In genomic region chr7:115475774-115476407, GRCh38 we compare ENCODE assay signal across 8 cellular contexts.
A peak's percentile ranks its signal among the peaks of the same experiment; 100 is the strongest.
DNase-seq lines count a peak whose midpoint lies in the region; ATAC-seq, FAIRE-seq and TF ChIP-seq lines count a peak whose summit lies in the region.

No MANE protein-coding gene starts in this region.

- H3K9me3 Mint-ChIP-seq in activated CD4-positive, alpha-beta memory T cell treated with anti-CD3 and anti-CD28 coated beads, Interleukin-2, amount 10 ng/mL, durations not matched to agents 7 days and 5 days, result no peaks in the 10 kb centered on the region
- peaks cover 0 to 5% (median 0%) of the 10 kb centered on the region in 11 donors for H3K9me3 Mint-ChIP-seq in naive thymus-derived CD4-positive, alpha-beta T cell

- H3K79me2 ChIP-seq in DOHH2 (ENCODE audit: control insufficient read depth, low read length) (no peaks in the 10 kb centered on the region), OCI-LY7 (ENCODE audit: insufficient read depth, low read depth, low read length) (no peaks in the 10 kb centered on the region)

- H3K4me3 Mint-ChIP-seq in activated CD4-positive, alpha-beta memory T cell treated with anti-CD3 and anti-CD28 coated beads, Interleukin-2, amount 10 ng/mL, durations not matched to agents 7 days and 5 days, result no peak overlapping the region
- H3K4me3 Mint-ChIP-seq in naive thymus-derived CD4-positive, alpha-beta T cell, result peak overlapping the region in 2 of 10 donors; percentile 28 to 29

- POLR2A ChIA-PET in activated CD4-positive, alpha-beta memory T cell treated with anti-CD3 and anti-CD28 coated beads, Interleukin-2, amount 10 ng/mL, durations not matched to agents 7 days and 5 days (lab: Charles Lee), result interaction anchor here (0.6 kb wide), 1 partner anchor 433 kb away, joined by 3 read pairs; no protein-coding TSS in a partner anchor
- POLR2A ChIA-PET in naive thymus-derived CD4-positive, alpha-beta T cell (lab: Charles Lee), result no interaction called here
- POLR2A ChIA-PET in OCI-LY7 (lab: Charles Lee), result no interaction called here

- H3K9me2 ChIP-seq in DOHH2 (replicated peaks; ENCODE audit: control insufficient read depth, low read length) (no peaks in the 10 kb centered on the region), OCI-LY7 (ENCODE audit: insufficient read depth, low read length) (no peaks in the 10 kb centered on the region)

- TF ChIP-seq CTCF in DOHH2 (IDR thresholded peaks at IDR 0.05; ENCODE audit: low read depth, low read length, poor library complexity, severe bottlenecking) (peak; percentile 46), OCI-LY7 (conservative IDR thresholded peaks at IDR 0.05; ENCODE audit: low read length) (no peak)

- peak; percentile 48 for ATAC-seq in HG03432 (IDR thresholded peaks at IDR 0.05; ENCODE audit: unreplicated experiment)
- peak; percentile 46 for ATAC-seq in naive thymus-derived CD4-positive, alpha-beta T cell

- no peak overlapping the region for H2AFZ ChIP-seq in OCI-LY7 (ENCODE audit: low read length)

- no peaks in the 10 kb centered on the region for H3K36me3 Mint-ChIP-seq in activated CD4-positive, alpha-beta memory T cell treated with anti-CD3 and anti-CD28 coated beads, Interleukin-2, amount 10 ng/mL, durations not matched to agents 7 days and 5 days (ENCODE audit: low read depth)
- H3K36me3 Mint-ChIP-seq in naive thymus-derived CD4-positive, alpha-beta T cell, result peaks cover 0 to 4% (median 0%) of the 10 kb centered on the region in 5 donors

- intact Hi-C loops in naive thymus-derived CD4-positive, alpha-beta T cell (cut with micrococcal nuclease), result loop anchor here (1.0 to 2.0 kb wide), 2 partner anchors 611 kb away; no protein-coding TSS in a partner anchor
- intact Hi-C loops in OCI-LY7 (cut with micrococcal nuclease; ENCODE audit: unreplicated experiment), result no loop called here

- peaks cover 26% of the 10 kb centered on the region for H3K27me3 Mint-ChIP-seq in activated CD4-positive, alpha-beta memory T cell treated with anti-CD3 and anti-CD28 coated beads, Interleukin-2, amount 10 ng/mL, durations not matched to agents 7 days and 5 days
- H3K27me3 Mint-ChIP-seq in naive thymus-derived CD4-positive, alpha-beta T cell, result peaks cover 34 to 55% (median 43%) of the 10 kb centered on the region in 5 donors

- H4K20me1 ChIP-seq in DOHH2 (ENCODE audit: control insufficient read depth, insufficient read depth, low read depth, low read length) (no peaks in the 10 kb centered on the region), OCI-LY7 (ENCODE audit: insufficient read depth, low read length) (no peaks in the 10 kb centered on the region)

- FAIRE-seq in GM12891 (lab: Jason Lieb, UNC), result no peak

- H3K9me3 ChIP-seq in DOHH2 (ENCODE audit: control insufficient read depth, insufficient read depth, low read length) (no peaks in the 10 kb centered on the region), OCI-LY7 (ENCODE audit: low read length) (no peaks in the 10 kb centered on the region)
- no peaks in the 10 kb centered on the region for H3K9me3 ChIP-seq in naive thymus-derived CD4-positive, alpha-beta T cell (ENCODE audit: control insufficient read depth in 2 of 3, low read length in 3 of 3)

- no peak for TF ChIP-seq POLR2A in GM12891 (IDR thresholded peaks at IDR 0.05; ENCODE audit: low read depth, low read length)

- no peaks in the 10 kb centered on the region for H3F3A ChIP-seq in DOHH2 (ENCODE audit: control insufficient read depth, insufficient read depth)

- peaks cover 29% of the 10 kb centered on the region for H3K4me1 Mint-ChIP-seq in activated CD4-positive, alpha-beta memory T cell treated with anti-CD3 and anti-CD28 coated beads, Interleukin-2, amount 10 ng/mL, durations not matched to agents 7 days and 5 days
- H3K4me1 Mint-ChIP-seq in naive thymus-derived CD4-positive, alpha-beta T cell, result peaks cover 0 to 14% (median 10%) of the 10 kb centered on the region in 7 donors

- peak; percentile 22 for DNase-seq in activated CD4-positive, alpha-beta memory T cell treated with anti-CD3 and anti-CD28 coated beads, Interleukin-2, amount 10 ng/mL, durations not matched to agents 7 days and 5 days
- no peak for DNase-seq in naive thymus-derived CD4-positive, alpha-beta T cell
- no peak for DNase-seq in central memory CD4-positive, alpha-beta T cell
- no peak for DNase-seq in KG1 (lab: John Stamatoyannopoulos, UW)
- DNase-seq in OCI-LY7 (ENCODE audit: low spot score), result no peak
- DNase-seq in GM12891 (ENCODE audit: insufficient read length, low spot score), result no peak

- CTCF ChIA-PET in activated CD4-positive, alpha-beta memory T cell treated with anti-CD3 and anti-CD28 coated beads, Interleukin-2, amount 10 ng/mL, durations not matched to agents 7 days and 5 days (lab: Charles Lee), result no interaction called here
- CTCF ChIA-PET in naive thymus-derived CD4-positive, alpha-beta T cell (lab: Charles Lee), result no interaction called here
- CTCF ChIA-PET in OCI-LY7 (lab: Charles Lee; ENCODE audit: unreplicated experiment), result no interaction called here

- H3K4me1 ChIP-seq in DOHH2 (ENCODE audit: control insufficient read depth, low read length) (no peaks in the 10 kb centered on the region), OCI-LY7 (ENCODE audit: insufficient read depth, low read length, poor library complexity, severe bottlenecking) (no peaks in the 10 kb centered on the region)
- no peaks in the 10 kb centered on the region for H3K4me1 ChIP-seq in naive thymus-derived CD4-positive, alpha-beta T cell (ENCODE audit: control insufficient read depth in 2 of 2, insufficient read depth in 2 of 2, low read length in 2 of 2)

- no peak overlapping the region for H3K27ac Mint-ChIP-seq in activated CD4-positive, alpha-beta memory T cell treated with anti-CD3 and anti-CD28 coated beads, Interleukin-2, amount 10 ng/mL, durations not matched to agents 7 days and 5 days
- no peak overlapping the region for H3K27ac Mint-ChIP-seq in naive thymus-derived CD4-positive, alpha-beta T cell

- no peak overlapping the region for H3K4me2 ChIP-seq in DOHH2 (ENCODE audit: low read length)
- H3K4me2 ChIP-seq in OCI-LY7 (ENCODE audit: low read length), result no peak overlapping the region

- no TSS peak for BruUV-seq in OCI-LY7 (replicated peaks; lab: Mats Ljungman, UMichigan)

- H3K36me3 ChIP-seq in DOHH2 (ENCODE audit: control insufficient read depth, low read length), result no peaks in the 10 kb centered on the region
- no peaks in the 10 kb centered on the region for H3K36me3 ChIP-seq in naive thymus-derived CD4-positive, alpha-beta T cell (ENCODE audit: control insufficient read depth in 2 of 3, insufficient read depth in 3 of 3, low read length in 3 of 3)
- no peaks in the 10 kb centered on the region for H3K36me3 ChIP-seq in OCI-LY7 (ENCODE audit: insufficient read depth, low read length)

- no peak overlapping the region for H3K27ac ChIP-seq in DOHH2 (ENCODE audit: low read depth, low read length)
- H3K27ac ChIP-seq in naive thymus-derived CD4-positive, alpha-beta T cell (ENCODE audit: low read depth, low read length), result no peak overlapping the region
- no peak overlapping the region for H3K27ac ChIP-seq in OCI-LY7 (ENCODE audit: low read depth, low read length, poor library complexity, severe bottlenecking)

- H3K27me3 ChIP-seq in DOHH2 (ENCODE audit: control insufficient read depth, low read length), result no peaks in the 10 kb centered on the region
- no peaks in the 10 kb centered on the region for H3K27me3 ChIP-seq in naive thymus-derived CD4-positive, alpha-beta T cell (ENCODE audit: control insufficient read depth in 2 of 2, insufficient read depth in 2 of 2, low read length in 2 of 2)

- no peak overlapping the region for H3K4me3 ChIP-seq in DOHH2 (ENCODE audit: low read length)
- H3K4me3 ChIP-seq in naive thymus-derived CD4-positive, alpha-beta T cell (ENCODE audit: low read length), result no peak overlapping the region
- no peak overlapping the region for H3K4me3 ChIP-seq in OCI-LY7 (ENCODE audit: low read depth, low read length, poor library complexity, severe bottlenecking)

TF ChIP-seq in GM12891, 5 proteins besides CTCF, POLR2A, EP300 and RAD21:
- TF ChIP-seq POU2F2 (IDR thresholded peaks at IDR 0.05; ENCODE audit: low read depth, low read length), result no peak
- TF ChIP-seq POLR2AphosphoS5 (IDR thresholded peaks at IDR 0.05; ENCODE audit: low read depth, low read length), result no peak
- no peak for TF ChIP-seq PAX5 (IDR thresholded peaks at IDR 0.05; ENCODE audit: insufficient read depth, low read length, severe bottlenecking)
- TF ChIP-seq TAF1 (IDR thresholded peaks at IDR 0.05; ENCODE audit: low read depth, low read length), result no peak
- no peak for TF ChIP-seq SPI1 (IDR thresholded peaks at IDR 0.05; ENCODE audit: low read depth, low read length)
